1 cellular context compared by ENCODE assay signal in genomic region chrX:40057405-40057804, GRCh38.
TF ChIP-seq lines count a peak whose summit lies in the region.

No MANE protein-coding gene starts in this region.

TF ChIP-seq in HCT116, 20 proteins besides CTCF, POLR2A, EP300 and RAD21 (continued from another document):
- no peak for TF ChIP-seq SRF (IDR thresholded peaks at IDR 0.05; ENCODE audit: low read depth)
- TF ChIP-seq EZH2 (IDR thresholded peaks at IDR 0.05), result no peak
- TF ChIP-seq EGR1 (IDR thresholded peaks at IDR 0.05; ENCODE audit: low read depth), result no peak
- no peak for TF ChIP-seq YY1 (IDR thresholded peaks at IDR 0.05; ENCODE audit: extremely low read depth, insufficient replicate concordance, low read depth, low read length)
- no peak for TF ChIP-seq ATF3 (IDR thresholded peaks at IDR 0.05)
